In the genomic region with DNA sequence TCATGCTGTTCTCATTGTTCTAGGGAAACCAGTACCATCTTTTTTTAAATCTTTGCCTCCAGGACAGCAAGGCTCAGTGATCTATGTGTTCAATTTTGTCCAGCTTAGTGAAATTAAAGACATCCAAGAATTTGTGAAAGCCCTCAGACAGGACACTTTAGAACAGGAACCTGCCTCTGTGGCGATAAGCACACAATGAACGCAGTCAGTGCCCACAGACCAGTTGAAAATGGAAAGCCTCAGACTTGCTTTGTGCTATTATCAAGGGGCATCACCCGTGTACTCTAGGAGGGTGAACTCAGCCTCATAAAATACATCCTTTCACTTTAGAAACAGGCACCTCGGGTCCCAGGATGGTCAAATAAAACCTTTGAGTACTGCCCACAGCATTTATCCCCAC, we compare ENCODE assay signal across 16 cellular contexts. TPM values are rescaled to one million over a fixed set of nuclear protein-coding genes. Genes with fewer than 3 reads are reported as not detected.
DNase-seq lines count a peak whose midpoint lies in the region; TF ChIP-seq lines count a peak whose summit lies in the region.
"Had no signal": no experiment of that assay in that cellular context is flagged by ENCODE, and none has a peak within 500 bp of the region (broad histone marks: within the 10 kb centered on the region; RNA-seq: fewer than 3 reads in every experiment).

No MANE protein-coding gene starts in this region.

- H4K8ac ChIP-seq in mesenchymal stem cell (ENCODE audit: low read length) = no peak overlapping the region

- H2AK5ac ChIP-seq in mesenchymal stem cell (ENCODE audit: low read length, severe bottlenecking) = no peak overlapping the region

- H3K27me3 Mint-ChIP-seq in activated T-helper 2 cell treated with anti-CD3 and anti-CD28 coated beads, Interferon-gamma antibody, Interleukin-2, Interleukin-4, amounts not matched to agents 10 μg/mL and 5 μg/mL and 100 μg/mL, durations not matched to agents 14 hours and 24 hours and 36 hours (ENCODE audit: low read depth) = no peaks in the 10 kb centered on the region

- H3K36me3 ChIP-seq in mesenchymal stem cell (ENCODE audit: control insufficient read depth in 1 of 2, insufficient read depth in 2 of 2, low read depth in 1 of 2, low read length in 2 of 2) (no peaks in the 10 kb centered on the region), testis (ENCODE audit: low read depth, missing control alignments) (no peaks in the 10 kb centered on the region)
- H3K36me3 ChIP-seq: colonic mucosa had no signal

- TF ChIP-seq POLR2A in testis (IDR thresholded peaks at IDR 0.05) = no peak

- H3K27ac ChIP-seq in mesenchymal stem cell (ENCODE audit: low read length, poor library complexity, severe bottlenecking) (no peak overlapping the region), testis (peak overlapping the region; percentile 81 to 90)
- H3K27ac ChIP-seq: colonic mucosa had no signal

- no peaks in the 10 kb centered on the region for H3K9me3 Mint-ChIP-seq in activated T-helper 2 cell treated with anti-CD3 and anti-CD28 coated beads, Interferon-gamma antibody, Interleukin-2, Interleukin-4, amounts not matched to agents 10 μg/mL and 5 μg/mL and 100 μg/mL, durations not matched to agents 14 hours and 24 hours and 36 hours
- H3K9me3 Mint-ChIP-seq: activated T-cell treated with anti-CD3 and anti-CD28 coated beads, Interleukin-2, amount 50 U/mL, for 24 hours; CD4-positive, alpha-beta T cell had no signal

- no peak overlapping the region for H3K14ac ChIP-seq in mesenchymal stem cell (ENCODE audit: low read length in 2 of 2)

- H2BK12ac ChIP-seq in mesenchymal stem cell (ENCODE audit: low read length in 2 of 2) = no peak overlapping the region

- H3K4me1 ChIP-seq in mesenchymal stem cell (ENCODE audit: control insufficient read depth, insufficient read depth, low read depth, low read length) (peaks cover 2% of the 10 kb centered on the region), testis (peaks cover 28% of the 10 kb centered on the region)
- H3K4me1 ChIP-seq: colonic mucosa had no signal

- no peaks in the 10 kb centered on the region for H3K27me3 ChIP-seq in mesenchymal stem cell (ENCODE audit: control insufficient read depth in 1 of 2, insufficient read depth in 1 of 2, low read length in 2 of 2)
- H3K27me3 ChIP-seq in testis = no peaks in the 10 kb centered on the region
- H3K27me3 ChIP-seq: colonic mucosa had no signal

- DNase-seq in NCI-H526 (lab: John Stamatoyannopoulos, UW) (peak; percentile 3 to 21), NCI-H526 treated with DMSO at 0.1 percent for 48 hours (lab: John Stamatoyannopoulos, UW) (no peak), mesenchymal stem cell (no peak), testis (no peak), NCI-H1417 treated with DMSO at 0.1 percent for 48 hours (lab: John Stamatoyannopoulos, UW) (no peak), COR-L47 (lab: John Stamatoyannopoulos, UW) (no peak)
- DNase-seq in activated T-helper 2 cell treated with anti-CD3 and anti-CD28 coated beads, Interferon-gamma antibody, Interleukin-2, Interleukin-4, amounts not matched to agents 10 μg/mL and 5 μg/mL and 100 μg/mL, durations not matched to agents 14 hours and 24 hours and 36 hours (ENCODE audit: low spot score) = no peak
- no peak for DNase-seq in stimulated activated CD4-positive, alpha-beta T cell treated with anti-CD3 and anti-CD28 coated beads, Interleukin-4, amount 100 ng/mL, for 4 hours
- DNase-seq: 8988T; activated T-cell treated with anti-CD3 and anti-CD28 coated beads, Interleukin-2, amount 50 U/mL, for 24 hours; amniotic stem cell; CD4-positive, alpha-beta T cell; colonic mucosa; MV-4-11; posterior cingulate gyrus; stimulated activated CD8-positive, alpha-beta memory T cell treated with anti-CD3 and anti-CD28 coated beads, Interleukin-4, amount 100 ng/mL, for 48 hours had no signal

- H3K9ac ChIP-seq in mesenchymal stem cell (ENCODE audit: low read length) = peak overlapping the region; percentile 87

- no peak overlapping the region for H3K4ac ChIP-seq in mesenchymal stem cell (ENCODE audit: low read depth in 1 of 2, low read length in 2 of 2)

- no peak overlapping the region for H4K91ac ChIP-seq in mesenchymal stem cell (ENCODE audit: low read length)

- intact Hi-C loops in activated T-helper 2 cell treated with anti-CD3 and anti-CD28 coated beads, Interferon-gamma antibody, Interleukin-2, Interleukin-4, amounts not matched to agents 10 μg/mL and 5 μg/mL and 100 μg/mL, durations not matched to agents 14 hours and 24 hours and 36 hours (cut with micrococcal nuclease) = loop anchor here (5.0 kb wide), 1 partner anchor 36 kb away; no protein-coding TSS in a partner anchor
- intact Hi-C loops in testis (cut with DNase I; ENCODE audit: low total_unique reads) = no loop called here

- peak overlapping the region in 1 of 2 experiments; percentile 48 for H3K18ac ChIP-seq in mesenchymal stem cell (ENCODE audit: low read depth in 1 of 2, low read length in 2 of 2)

- H3K27ac Mint-ChIP-seq in activated T-helper 2 cell treated with anti-CD3 and anti-CD28 coated beads, Interferon-gamma antibody, Interleukin-2, Interleukin-4, amounts not matched to agents 10 μg/mL and 5 μg/mL and 100 μg/mL, durations not matched to agents 14 hours and 24 hours and 36 hours = peak overlapping the region; percentile 73
- H3K27ac Mint-ChIP-seq: activated T-cell treated with anti-CD3 and anti-CD28 coated beads, Interleukin-2, amount 50 U/mL, for 24 hours; CD4-positive, alpha-beta T cell had no signal

- TF ChIP-seq CTCF in testis (IDR thresholded peaks at IDR 0.05) = no peak

- peak overlapping the region in 1 of 2 experiments; percentile 69 for H3K4me3 ChIP-seq in mesenchymal stem cell (ENCODE audit: insufficient read depth in 1 of 2, low read depth in 1 of 2, low read length in 2 of 2)
- no peak overlapping the region for H3K4me3 ChIP-seq in testis
- H3K4me3 ChIP-seq: colonic mucosa had no signal

- H2BK5ac ChIP-seq in mesenchymal stem cell (ENCODE audit: low read depth, low read length, poor library complexity, severe bottlenecking) = no peak overlapping the region

- H3K4me2 ChIP-seq in mesenchymal stem cell (ENCODE audit: low read length, poor library complexity, severe bottlenecking) = no peak overlapping the region

- no peaks in the 10 kb centered on the region for H3K9me3 ChIP-seq in mesenchymal stem cell (ENCODE audit: control insufficient read depth, low read length)
- H3K9me3 ChIP-seq in testis = no peaks in the 10 kb centered on the region
- H3K9me3 ChIP-seq: colonic mucosa had no signal

- H2AFZ ChIP-seq in mesenchymal stem cell (ENCODE audit: low read depth, low read length) = peak overlapping the region; percentile 42

- H3K4me1 Mint-ChIP-seq in activated T-helper 2 cell treated with anti-CD3 and anti-CD28 coated beads, Interferon-gamma antibody, Interleukin-2, Interleukin-4, amounts not matched to agents 10 μg/mL and 5 μg/mL and 100 μg/mL, durations not matched to agents 14 hours and 24 hours and 36 hours (ENCODE audit: low read depth) = peaks cover 24% of the 10 kb centered on the region

- no peak overlapping the region for H2BK15ac ChIP-seq in mesenchymal stem cell (ENCODE audit: low read depth, poor library complexity, severe bottlenecking)

- H3K36me3 Mint-ChIP-seq in activated T-helper 2 cell treated with anti-CD3 and anti-CD28 coated beads, Interferon-gamma antibody, Interleukin-2, Interleukin-4, amounts not matched to agents 10 μg/mL and 5 μg/mL and 100 μg/mL, durations not matched to agents 14 hours and 24 hours and 36 hours (ENCODE audit: low read depth) = no peaks in the 10 kb centered on the region

- no peak overlapping the region for H3K23ac ChIP-seq in mesenchymal stem cell (ENCODE audit: low read length in 2 of 2)

- H3K79me1 ChIP-seq in mesenchymal stem cell (replicated peaks; ENCODE audit: low read length, poor library complexity, severe bottlenecking) = no peaks in the 10 kb centered on the region

- H3K4me3 Mint-ChIP-seq in activated T-helper 2 cell treated with anti-CD3 and anti-CD28 coated beads, Interferon-gamma antibody, Interleukin-2, Interleukin-4, amounts not matched to agents 10 μg/mL and 5 μg/mL and 100 μg/mL, durations not matched to agents 14 hours and 24 hours and 36 hours (ENCODE audit: low read depth) = peak overlapping the region; percentile 30
- H3K4me3 Mint-ChIP-seq: activated T-cell treated with anti-CD3 and anti-CD28 coated beads, Interleukin-2, amount 50 U/mL, for 24 hours; CD4-positive, alpha-beta T cell had no signal

- 92% methylated on average over 4 of the region's 4 CpGs for WGBS in mesenchymal stem cell
- 57% methylated on average over 4 of the region's 4 CpGs for WGBS in testis, 2 donors

- no peak overlapping the region for H2BK120ac ChIP-seq in mesenchymal stem cell (ENCODE audit: low read depth, low read length)

RNA-seq across cellular contexts. Expression of a gene that starts 20.1 kb away (rescaled TPM):
- 168 and 202 TPM in 2 replicates for total RNA-seq in activated T-helper 2 cell treated with anti-CD3 and anti-CD28 coated beads, Interferon-gamma antibody, Interleukin-2, Interleukin-4, amounts not matched to agents 10 μg/mL and 5 μg/mL and 100 μg/mL, durations not matched to agents 14 hours and 24 hours and 36 hours
- 264 TPM for polyA plus RNA-seq in mesenchymal stem cell (2013, experiment 1 of 2)
- 277 TPM for polyA plus RNA-seq in mesenchymal stem cell (2013, experiment 2 of 2)
- total RNA-seq in testis = 100 to 1,000 TPM; 164 to 229 TPM
- polyA plus RNA-seq in testis (ENCODE audit: insufficient read depth, low read depth, low replicate concordance) = 84.1 TPM

Comparison
In these comparisons a context has a peak if more than half of its experiments do, and no peak if none do; other contexts are left out.
1. DNase-seq: peak in NCI-H526 (2 of 2); none in NCI-H526 treated with DMSO at 0.1 percent for 48 hours (single experiment), activated T-helper 2 cell treated with anti-CD3 and anti-CD28 coated beads, Interferon-gamma antibody, Interleukin-2, Interleukin-4, amounts not matched to agents 10 μg/mL and 5 μg/mL and 100 μg/mL, durations not matched to agents 14 hours and 24 hours and 36 hours (single experiment), mesenchymal stem cell (single experiment), testis (single experiment), NCI-H1417 treated with DMSO at 0.1 percent for 48 hours (single experiment), COR-L47 (single experiment) and stimulated activated CD4-positive, alpha-beta T cell treated with anti-CD3 and anti-CD28 coated beads, Interleukin-4, amount 100 ng/mL, for 4 hours (0 of 2).